23 cellular contexts compared by ENCODE assay signal in genomic region chr5:138884094-138884493, GRCh38. TPM values are rescaled to one million over a fixed set of nuclear protein-coding genes. Genes with fewer than 3 reads are reported as not detected.
"Had no signal": no experiment of that assay in that cellular context is flagged by ENCODE, and none has a peak within 500 bp of the region (broad histone marks: within the 10 kb centered on the region; RNA-seq: fewer than 3 reads in every experiment).

No MANE protein-coding gene starts in this region.

- H3K27me3 ChIP-seq: esophagus squamous epithelium, gastroesophageal sphincter, heart right ventricle, tibial artery had no signal

- DNase-seq: activated CD4-positive, alpha-beta memory T cell treated with anti-CD3 and anti-CD28 coated beads, Interleukin-2, amount 10 ng/mL, durations not matched to agents 7 days and 5 days; activated CD4-positive, alpha-beta T cell treated with anti-CD3 and anti-CD28 coated beads for 48 hours; activated CD4-positive, CD25-positive, alpha-beta regulatory T cell; activated effector memory CD4-positive, alpha-beta T cell treated with anti-CD3 and anti-CD28 coated beads, Interleukin-2, amount 50 U/mL, for 16 hours; activated naive CD4-positive, alpha-beta T cell treated with anti-CD3 and anti-CD28 coated beads, Interleukin-2, amount 10 ng/mL, durations not matched to agents 7 days and 5 days; activated T-cell treated with anti-CD3 and anti-CD28 coated beads, Interleukin-2, amount 50 U/mL, for 72 hours; amygdala; esophagus squamous epithelium; heart right ventricle; left ventricle myocardium inferior; nucleus accumbens; right cardiac atrium; stimulated activated CD4-positive, alpha-beta T cell treated with anti-CD3 and anti-CD28 coated beads, Interleukin-12 subunit alpha, Interleukin-12 subunit beta, amount 100 ng/mL, for 4 hours; stimulated activated CD4-positive, alpha-beta T cell treated with anti-CD3 and anti-CD28 coated beads, Interleukin-4, amount 100 ng/mL, for 4 hours; T1000; tibial artery had no signal

- H3K9me3 ChIP-seq: esophagus squamous epithelium, gastroesophageal sphincter, heart right ventricle, left ventricle myocardium inferior, tibial artery had no signal

- H2AFZ ChIP-seq: parathyroid adenoma had no signal

- H3K9ac ChIP-seq: parathyroid adenoma had no signal

- H3K4me3 Mint-ChIP-seq: activated CD4-positive, alpha-beta memory T cell treated with anti-CD3 and anti-CD28 coated beads, Interleukin-2, amount 10 ng/mL, durations not matched to agents 7 days and 5 days; activated naive CD4-positive, alpha-beta T cell treated with anti-CD3 and anti-CD28 coated beads, Interleukin-2, amount 10 ng/mL, durations not matched to agents 7 days and 5 days; activated T-cell treated with anti-CD3 and anti-CD28 coated beads, Interleukin-2, amount 50 U/mL, for 72 hours; stimulated activated naive CD8-positive, alpha-beta T cell treated with anti-CD3 and anti-CD28 coated beads, Interleukin-15, Interleukin-2, amounts not matched to agents 100 ng/mL and 50 ng/mL, for 24 hours had no signal

- H3K9me3 Mint-ChIP-seq: activated naive CD4-positive, alpha-beta T cell treated with anti-CD3 and anti-CD28 coated beads, Interleukin-2, amount 10 ng/mL, durations not matched to agents 7 days and 5 days; activated T-cell treated with anti-CD3 and anti-CD28 coated beads, Interleukin-2, amount 50 U/mL, for 72 hours; stimulated activated naive CD8-positive, alpha-beta T cell treated with anti-CD3 and anti-CD28 coated beads, Interleukin-15, Interleukin-2, amounts not matched to agents 100 ng/mL and 50 ng/mL, for 24 hours had no signal

- H3K27ac Mint-ChIP-seq: activated CD4-positive, alpha-beta memory T cell treated with anti-CD3 and anti-CD28 coated beads, Interleukin-2, amount 10 ng/mL, durations not matched to agents 7 days and 5 days; activated naive CD4-positive, alpha-beta T cell treated with anti-CD3 and anti-CD28 coated beads, Interleukin-2, amount 10 ng/mL, durations not matched to agents 7 days and 5 days; activated T-cell treated with anti-CD3 and anti-CD28 coated beads, Interleukin-2, amount 50 U/mL, for 72 hours; stimulated activated naive CD8-positive, alpha-beta T cell treated with anti-CD3 and anti-CD28 coated beads, Interleukin-15, Interleukin-2, amounts not matched to agents 100 ng/mL and 50 ng/mL, for 24 hours had no signal

- H3K36me3 Mint-ChIP-seq: activated naive CD4-positive, alpha-beta T cell treated with anti-CD3 and anti-CD28 coated beads, Interleukin-2, amount 10 ng/mL, durations not matched to agents 7 days and 5 days had no signal

- ATAC-seq: activated T-cell treated with anti-CD3 and anti-CD28 coated beads, Interleukin-2, amount 50 U/mL, for 72 hours; gastroesophageal sphincter; heart right ventricle; right cardiac atrium had no signal

- H3K4me3 ChIP-seq: coronary artery, esophagus squamous epithelium, gastroesophageal sphincter, heart right ventricle, left ventricle myocardium inferior, tibial artery had no signal

- H3K4me1 Mint-ChIP-seq: activated CD4-positive, alpha-beta memory T cell treated with anti-CD3 and anti-CD28 coated beads, Interleukin-2, amount 10 ng/mL, durations not matched to agents 7 days and 5 days; activated naive CD4-positive, alpha-beta T cell treated with anti-CD3 and anti-CD28 coated beads, Interleukin-2, amount 10 ng/mL, durations not matched to agents 7 days and 5 days had no signal

- H3K27ac ChIP-seq: coronary artery, esophagus squamous epithelium, gastroesophageal sphincter, heart right ventricle, left ventricle myocardium inferior, parathyroid adenoma, tibial artery had no signal

- FAIRE-seq: bronchial epithelial cell, urothelium cell line had no signal

RNA-seq across cellular contexts. Expression of gene LRRTM2, which starts 9.0 kb away (rescaled TPM):
- total RNA-seq: bronchial epithelial cell, left ventricle myocardium inferior, myocyte had no signal
